16 cellular contexts compared by ENCODE assay signal in genomic region chr1:98467584-98467983, GRCh38.
DNase-seq lines count a peak whose midpoint lies in the region; ATAC-seq, FAIRE-seq and TF ChIP-seq lines count a peak whose summit lies in the region.
"Had no signal": no experiment of that assay in that cellular context is flagged by ENCODE, and none has a peak within 500 bp of the region (broad histone marks: within the 10 kb centered on the region; RNA-seq: fewer than 3 reads in every experiment).

No MANE protein-coding gene starts in this region.

- no peaks in the 10 kb centered on the region for H3K4me1 ChIP-seq in fibroblast of lung (ENCODE audit: control insufficient read depth, extremely low read depth, insufficient read depth, low read length)
- H3K4me1 ChIP-seq: thyroid gland had no signal

- no peaks in the 10 kb centered on the region for H3K79me2 ChIP-seq in fibroblast of lung (ENCODE audit: control insufficient read depth, insufficient read depth, low read length)

- H3K4me3 ChIP-seq in fibroblast of lung (replicated peaks in 1 of 4; ENCODE audit: control extremely low read depth in 1 of 4, insufficient read depth in 1 of 4, low read depth in 3 of 4, low read length in 4 of 4), result peak overlapping the region in 1 of 4 experiments; percentile 24
- H3K4me3 ChIP-seq: thyroid gland had no signal

- H3K9me3 Mint-ChIP-seq in osteocyte (ENCODE audit: unreplicated experiment), result no peaks in the 10 kb centered on the region
- H3K9me3 Mint-ChIP-seq in effector memory CD8-positive, alpha-beta T cell, result no peaks in the 10 kb centered on the region
- H3K9me3 Mint-ChIP-seq: activated T-helper 17 cell treated with anti-CD3 and anti-CD28 coated beads, Interleukin-2, amount 50 U/mL, for 72 hours had no signal

- no peaks in the 10 kb centered on the region for H4K20me1 ChIP-seq in fibroblast of lung (ENCODE audit: control insufficient read depth, extremely low read depth, insufficient read depth, low read length)

- TF ChIP-seq CTCF in fibroblast of lung (conservative IDR thresholded peaks at IDR 0.05 in 1 of 2, IDR thresholded peaks at IDR 0.05 in 1 of 2; ENCODE audit: low read depth in 1 of 2, low read length in 2 of 2) (no peak), osteocyte (IDR thresholded peaks at IDR 0.05) (no peak)

- H3K27me3 ChIP-seq in fibroblast of lung (ENCODE audit: control insufficient read depth, insufficient read depth, low read length), result no peaks in the 10 kb centered on the region
- H3K27me3 ChIP-seq: thyroid gland had no signal

- DNase-seq in H54 (ENCODE audit: insufficient read length, low spot score) (no peak), RPMI7951 (ENCODE audit: low read depth) (peak; percentile 18), fibroblast of lung (ENCODE audit: low read depth in 2 of 2) (peak; percentile 3 to 28), osteocyte (ENCODE audit: extremely low spot score, unreplicated experiment) (no peak), T-helper 1 cell (no peak)
- DNase-seq in effector memory CD8-positive, alpha-beta T cell, result no peak
- DNase-seq: activated CD4-positive, alpha-beta T cell treated with anti-CD3 and anti-CD28 coated beads for 36 hours; naive thymus-derived CD4-positive, alpha-beta T cell; posterior cingulate gyrus; stimulated activated naive CD4-positive, alpha-beta T cell treated with Interleukin-2 at 50 U/mL for 16 hours; thyroid gland had no signal

- no peaks in the 10 kb centered on the region for H3K27me3 Mint-ChIP-seq in osteocyte (ENCODE audit: unreplicated experiment)
- H3K27me3 Mint-ChIP-seq in effector memory CD8-positive, alpha-beta T cell, result no peaks in the 10 kb centered on the region
- H3K27me3 Mint-ChIP-seq: activated CD4-positive, alpha-beta T cell treated with anti-CD3 and anti-CD28 coated beads for 36 hours; activated naive CD8-positive, alpha-beta T cell had no signal

- H3K36me3 ChIP-seq in fibroblast of lung (ENCODE audit: control insufficient read depth, insufficient read depth, low read length), result no peaks in the 10 kb centered on the region
- H3K36me3 ChIP-seq: thyroid gland had no signal

- no peak overlapping the region for H3K27ac ChIP-seq in fibroblast of lung (ENCODE audit: insufficient read depth, low read length)
- H3K27ac ChIP-seq: thyroid gland had no signal

- no peaks in the 10 kb centered on the region for H3K36me3 Mint-ChIP-seq in osteocyte (ENCODE audit: unreplicated experiment)
- H3K36me3 Mint-ChIP-seq in effector memory CD8-positive, alpha-beta T cell (ENCODE audit: insufficient read depth), result no peaks in the 10 kb centered on the region
- H3K36me3 Mint-ChIP-seq: activated naive CD8-positive, alpha-beta T cell; naive thymus-derived CD4-positive, alpha-beta T cell had no signal

- no peak for TF ChIP-seq POLR2A in H54 (IDR thresholded peaks at IDR 0.05; ENCODE audit: low read depth, low read length)

- no peaks in the 10 kb centered on the region for H3K9me3 ChIP-seq in fibroblast of lung (ENCODE audit: control insufficient read depth, insufficient read depth, low read depth, low read length)
- H3K9me3 ChIP-seq: thyroid gland had no signal

- no peak overlapping the region for H2AFZ ChIP-seq in fibroblast of lung (ENCODE audit: low read length)

- peak; percentile 78 for FAIRE-seq in H54 (lab: Jason Lieb, UNC)
- FAIRE-seq: HTR-8/SVneo had no signal

- ATAC-seq in effector memory CD8-positive, alpha-beta T cell (replicated peaks), result no peak
- no peak for ATAC-seq in HG03095 (IDR thresholded peaks at IDR 0.05; ENCODE audit: unreplicated experiment)
- ATAC-seq: activated CD4-positive, alpha-beta T cell treated with anti-CD3 and anti-CD28 coated beads for 36 hours; activated T-helper 17 cell treated with anti-CD3 and anti-CD28 coated beads, Interleukin-2, amount 50 U/mL, for 72 hours; naive thymus-derived CD4-positive, alpha-beta T cell; Right ventricle myocardium inferior had no signal

- H3K4me1 Mint-ChIP-seq in osteocyte (ENCODE audit: unreplicated experiment), result peaks cover 27% of the 10 kb centered on the region
- peaks cover 4 to 9% of the 10 kb centered on the region in 2 donors for H3K4me1 Mint-ChIP-seq in effector memory CD8-positive, alpha-beta T cell (ENCODE audit: low read depth in 2 of 2)
- H3K4me1 Mint-ChIP-seq: activated CD4-positive, alpha-beta T cell treated with anti-CD3 and anti-CD28 coated beads for 36 hours; activated T-helper 17 cell treated with anti-CD3 and anti-CD28 coated beads, Interleukin-2, amount 50 U/mL, for 72 hours had no signal

- no peak overlapping the region for H3K9ac ChIP-seq in fibroblast of lung (ENCODE audit: insufficient read depth, low read length)

- peak overlapping the region; percentile 1 for H3K4me2 ChIP-seq in fibroblast of lung (ENCODE audit: extremely low read depth, insufficient read depth, low read length)

- peak overlapping the region; percentile 57 for H3K4me3 Mint-ChIP-seq in osteocyte (ENCODE audit: unreplicated experiment)
- H3K4me3 Mint-ChIP-seq in effector memory CD8-positive, alpha-beta T cell, result no peak overlapping the region
- H3K4me3 Mint-ChIP-seq: activated CD4-positive, alpha-beta T cell treated with anti-CD3 and anti-CD28 coated beads for 36 hours; activated naive CD8-positive, alpha-beta T cell; activated T-helper 17 cell treated with anti-CD3 and anti-CD28 coated beads, Interleukin-2, amount 50 U/mL, for 72 hours; naive thymus-derived CD4-positive, alpha-beta T cell had no signal

- peak overlapping the region; percentile 88 for H3K27ac Mint-ChIP-seq in osteocyte (ENCODE audit: unreplicated experiment)
- H3K27ac Mint-ChIP-seq in effector memory CD8-positive, alpha-beta T cell, result peak overlapping the region in 1 of 2 donors; percentile 16
- H3K27ac Mint-ChIP-seq: activated CD4-positive, alpha-beta T cell treated with anti-CD3 and anti-CD28 coated beads for 36 hours; activated naive CD8-positive, alpha-beta T cell; activated T-helper 17 cell treated with anti-CD3 and anti-CD28 coated beads, Interleukin-2, amount 50 U/mL, for 72 hours; naive thymus-derived CD4-positive, alpha-beta T cell had no signal

Comparison
In these comparisons a context has a peak if more than half of its experiments do, and no peak if none do; other contexts are left out.
1. DNase-seq: peak in RPMI7951 (single experiment) and fibroblast of lung (2 of 2); none in H54 (single experiment), osteocyte (single experiment), effector memory CD8-positive, alpha-beta T cell (0 of 3) and T-helper 1 cell (0 of 5).